23 cellular contexts compared by ENCODE assay signal in genomic region chr5:16797949-16798348, GRCh38.
DNase-seq lines count a peak whose midpoint lies in the region; ATAC-seq and TF ChIP-seq lines count a peak whose summit lies in the region.
"Had no signal": no experiment of that assay in that cellular context is flagged by ENCODE, and none has a peak within 500 bp of the region (broad histone marks: within the 10 kb centered on the region; RNA-seq: fewer than 3 reads in every experiment).

No MANE protein-coding gene starts in this region.

- no peak overlapping the region for H2BK5ac ChIP-seq in IMR-90 (ENCODE audit: low read depth, low read length, poor library complexity, severe bottlenecking)

- peak; percentile 35 for DNase-seq in H4 (ENCODE audit: low spot score)
- DNase-seq in IMR-90: no peak
- DNase-seq in RWPE2 (ENCODE audit: low spot score): no peak
- peak; percentile 14 for DNase-seq in fibroblast of gingiva (ENCODE audit: low read depth)
- no peak for DNase-seq in T-helper 2 cell
- DNase-seq in vagina (ENCODE audit: extremely low spot score in 2 of 2): no peak
- DNase-seq in HUDEP-2 (lab: John Stamatoyannopoulos, UW; ENCODE audit: unreplicated experiment in 76 of 76): no peak
- DNase-seq: AML-193; CD4-positive, alpha-beta T cell; EL; GDM1; H7; KG1; NCI-H1048; NCI-H1417; NCI-H1694; NCI-H2029 treated with DMSO at 0.1 percent for 48 hours; NCI-H510A treated with DMSO at 0.1 percent for 48 hours; Right ventricle myocardium superior; T-helper 1 cell had no signal

- ATAC-seq in IMR-90 (ENCODE audit: low read depth) (0 out of 2 replicates have a peak, but pooled peaks have one; percentile 15), RWPE2 (ENCODE audit: low read depth) (no peak)
- ATAC-seq: GM12878 had no signal

- intact Hi-C loops in IMR-90 (cut with micrococcal nuclease) (no loop called here), vagina (cut with DNase I) (no loop called here)

- no peak overlapping the region for H3K9ac ChIP-seq in IMR-90 (ENCODE audit: low read depth, low read length)
- H3K9ac ChIP-seq: BLaER1 treated with 17β-estradiol and CSF1 and Interleukin-3, amounts not matched to agents 10 nM and 100 nM had no signal

- H4K20me1 ChIP-seq in IMR-90 (ENCODE audit: insufficient read depth, low read length): peaks cover 87% of the 10 kb centered on the region
- H4K20me1 ChIP-seq: BLaER1 treated with 17β-estradiol and CSF1 and Interleukin-3, amounts not matched to agents 10 nM and 100 nM had no signal

- no TSS peak for BruUV-seq in IMR-90 (replicated peaks; lab: Mats Ljungman, UMichigan)

- peaks cover 5 to 78% of the 10 kb centered on the region in 2 experiments; a peak in 3 of 4 replicates for H3K79me1 ChIP-seq in IMR-90 (ENCODE audit: low read depth in 1 of 2, low read length in 2 of 2)

- TF ChIP-seq POLR2A in IMR-90 (IDR thresholded peaks at IDR 0.05; ENCODE audit: low read depth, low read length): no peak
- TF ChIP-seq POLR2A in vagina (IDR thresholded peaks at IDR 0.05): no peak

- H3K9me3 ChIP-seq in IMR-90 (ENCODE audit: control insufficient read depth, insufficient read depth, low read length): no peaks in the 10 kb centered on the region
- no peaks in the 10 kb centered on the region for H3K9me3 ChIP-seq in RWPE2 (ENCODE audit: severe bottlenecking)
- no peaks in the 10 kb centered on the region for H3K9me3 ChIP-seq in vagina
- H3K9me3 ChIP-seq: A549; BLaER1 treated with 17β-estradiol and CSF1 and Interleukin-3, amounts not matched to agents 10 nM and 100 nM had no signal

- no peak overlapping the region for H2BK20ac ChIP-seq in IMR-90 (ENCODE audit: low read depth, low read length)

- H3K23ac ChIP-seq in IMR-90 (ENCODE audit: low read depth, low read length): no peak overlapping the region

- no peak overlapping the region for H2BK15ac ChIP-seq in IMR-90 (ENCODE audit: low read depth, low read length)

- TF ChIP-seq CTCF in IMR-90 (conservative IDR thresholded peaks at IDR 0.05; ENCODE audit: low read depth, low read length) (no peak), RWPE2 (IDR thresholded peaks at IDR 0.05; ENCODE audit: poor library complexity, severe bottlenecking) (no peak), vagina (IDR thresholded peaks at IDR 0.05) (no peak)

- no peak overlapping the region for H2AFZ ChIP-seq in IMR-90 (replicated peaks; ENCODE audit: low read length, poor library complexity)

- no peak overlapping the region for H4K91ac ChIP-seq in IMR-90 (ENCODE audit: insufficient read depth, low read depth, low read length)

- no peak overlapping the region for H2AK5ac ChIP-seq in IMR-90 (ENCODE audit: low read depth, low read length)

- H3K14ac ChIP-seq in IMR-90 (replicated peaks; ENCODE audit: low read depth, low read length): no peak overlapping the region

- CTCF ChIA-PET in IMR-90 (lab: Yijun Ruan, JAX): no interaction called here

- POLR2A ChIA-PET in IMR-90 (lab: Charles Lee; ENCODE audit: unreplicated experiment): no interaction called here

- H4K5ac ChIP-seq in IMR-90 (ENCODE audit: low read depth, low read length): no peak overlapping the region

- H3K27me3 ChIP-seq in IMR-90 (ENCODE audit: control insufficient read depth, insufficient read depth, low read length): no peaks in the 10 kb centered on the region
- no peaks in the 10 kb centered on the region for H3K27me3 ChIP-seq in RWPE2 (ENCODE audit: insufficient read depth, poor library complexity, severe bottlenecking)
- no peaks in the 10 kb centered on the region for H3K27me3 ChIP-seq in vagina
- H3K27me3 ChIP-seq: BLaER1 treated with 17β-estradiol and CSF1 and Interleukin-3, amounts not matched to agents 10 nM and 100 nM had no signal

- peaks cover 23% of the 10 kb centered on the region for H3K9me1 ChIP-seq in IMR-90 (ENCODE audit: insufficient read depth, low read length)

- H3K4me2 ChIP-seq in IMR-90 (ENCODE audit: low read depth, low read length): no peak overlapping the region
- H3K4me2 ChIP-seq: A549; BLaER1 treated with 17β-estradiol and CSF1 and Interleukin-3, amounts not matched to agents 10 nM and 100 nM had no signal

- H3K4me1 ChIP-seq in IMR-90 (ENCODE audit: control insufficient read depth, insufficient read depth, low read length) (peaks cover 9% of the 10 kb centered on the region), RWPE2 (ENCODE audit: insufficient read depth, poor library complexity, severe bottlenecking) (peaks cover 12% of the 10 kb centered on the region), vagina (no peaks in the 10 kb centered on the region)
- H3K4me1 ChIP-seq: BLaER1 treated with 17β-estradiol and CSF1 and Interleukin-3, amounts not matched to agents 10 nM and 100 nM had no signal

- H3K4ac ChIP-seq in IMR-90 (ENCODE audit: low read depth, low read length): no peak overlapping the region

- H3K36me3 ChIP-seq in IMR-90 (ENCODE audit: control insufficient read depth, insufficient read depth, low read length) (peaks cover 5% of the 10 kb centered on the region), RWPE2 (ENCODE audit: low read depth) (peaks cover 12% of the 10 kb centered on the region), vagina (no peaks in the 10 kb centered on the region)
- H3K36me3 ChIP-seq: BLaER1 treated with 17β-estradiol and CSF1 and Interleukin-3, amounts not matched to agents 10 nM and 100 nM had no signal

- H3K56ac ChIP-seq in IMR-90 (ENCODE audit: extremely low read depth, insufficient read depth, low read length): no peak overlapping the region

- WGBS in IMR-90 (ENCODE audit: extremely low coverage in 2 of 2, insufficient read length in 1 of 2), 2 experiments: no CpG with 5 or more reads among the region's 2 CpGs

- H3K4me3 ChIP-seq in IMR-90 (ENCODE audit: insufficient read depth, low read depth, low read length) (no peak overlapping the region), RWPE2 (ENCODE audit: severe bottlenecking) (no peak overlapping the region), vagina (no peak overlapping the region)
- H3K4me3 ChIP-seq: A549; BLaER1 treated with 17β-estradiol and CSF1 and Interleukin-3, amounts not matched to agents 10 nM and 100 nM; GM12878 had no signal

- dilution Hi-C loops in IMR-90 (cut with HindIII; ENCODE audit: low sequenced_read_pairs, unreplicated experiment): loop anchor here (25.0 kb wide), 1 partner anchor 389 kb away; no protein-coding TSS in a partner anchor

- H4K8ac ChIP-seq in IMR-90 (ENCODE audit: low read depth in 2 of 2, low read length in 2 of 2): no peak overlapping the region

- in situ Hi-C loops in IMR-90 (cut with MboI; ENCODE audit: low sequenced_read_pairs): no loop called here

- no peak for TF ChIP-seq RAD21 in IMR-90 (IDR thresholded peaks at IDR 0.05; ENCODE audit: low read length)

- H3K27ac ChIP-seq in IMR-90 (ENCODE audit: insufficient read depth, low read length): no peak overlapping the region
- peak overlapping the region; percentile 63 for H3K27ac ChIP-seq in RWPE2 (ENCODE audit: poor library complexity, severe bottlenecking)
- H3K27ac ChIP-seq in vagina: no peak overlapping the region
- H3K27ac ChIP-seq: A549; BLaER1 treated with 17β-estradiol and CSF1 and Interleukin-3, amounts not matched to agents 10 nM and 100 nM had no signal

- H2AK9ac ChIP-seq in IMR-90 (replicated peaks; ENCODE audit: low read depth, low read length, poor library complexity): no peak overlapping the region

- no peak overlapping the region for H3K18ac ChIP-seq in IMR-90 (ENCODE audit: low read depth, low read length)

- no peak overlapping the region for H2BK120ac ChIP-seq in IMR-90 (ENCODE audit: low read depth, low read length)

TF ChIP-seq in IMR-90, 13 proteins besides CTCF, POLR2A, EP300 and RAD21:
- TF ChIP-seq NFE2L2 (IDR thresholded peaks at IDR 0.05; ENCODE audit: low read depth, low read length) (no peak), MXI1 (IDR thresholded peaks at IDR 0.05; ENCODE audit: borderline replicate concordance, low read depth, low read length) (no peak), BHLHE40 (IDR thresholded peaks at IDR 0.05; ENCODE audit: low read depth, low read length) (no peak), FOS (IDR thresholded peaks at IDR 0.05; ENCODE audit: low read depth, low read length) (no peak), CEBPB (IDR thresholded peaks at IDR 0.05; ENCODE audit: low read depth, low read length) (no peak), ELK1 (IDR thresholded peaks at IDR 0.05; ENCODE audit: borderline replicate concordance, low read depth, low read length) (no peak)
TF ChIP-seq in IMR-90: peak in this region for 0.

Comparison
In these comparisons a context has a peak if more than half of its experiments do, and no peak if none do; other contexts are left out.
1. DNase-seq: peak in H4 (single experiment) and fibroblast of gingiva (single experiment); none in IMR-90 (single experiment), RWPE2 (single experiment), T-helper 2 cell (0 of 5), vagina (0 of 2) and HUDEP-2 (0 of 76).